ENCODE assay signal across 25 cellular contexts in the genomic region with DNA sequence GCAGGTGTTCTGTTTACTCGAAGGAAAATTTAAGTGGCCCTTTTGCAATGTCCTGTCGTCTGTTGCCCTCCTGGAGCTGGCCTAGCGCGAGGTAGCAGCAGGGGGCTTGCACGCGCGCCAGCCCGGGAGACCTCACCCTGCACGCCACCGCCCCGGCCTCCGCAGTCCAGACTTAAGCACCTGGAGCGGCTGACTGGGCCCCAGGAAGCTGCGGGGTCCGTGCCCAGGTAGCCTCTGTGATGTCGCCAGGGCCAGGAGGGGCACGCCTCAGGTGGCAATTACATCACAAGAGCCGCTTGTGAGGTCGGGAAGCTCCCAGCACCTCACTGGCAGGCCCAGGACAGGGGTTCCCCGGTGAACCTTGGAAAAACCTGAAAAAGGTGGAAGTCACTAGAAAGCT. TPM values are rescaled to one million over a fixed set of nuclear protein-coding genes. Genes with fewer than 3 reads are reported as not detected.
DNase-seq lines count a peak whose midpoint lies in the region; ATAC-seq, FAIRE-seq and TF ChIP-seq lines count a peak whose summit lies in the region.
"Had no signal": no experiment of that assay in that cellular context is flagged by ENCODE, and none has a peak within 500 bp of the region (broad histone marks: within the 10 kb centered on the region; RNA-seq: fewer than 3 reads in every experiment).

A gene with protein sequence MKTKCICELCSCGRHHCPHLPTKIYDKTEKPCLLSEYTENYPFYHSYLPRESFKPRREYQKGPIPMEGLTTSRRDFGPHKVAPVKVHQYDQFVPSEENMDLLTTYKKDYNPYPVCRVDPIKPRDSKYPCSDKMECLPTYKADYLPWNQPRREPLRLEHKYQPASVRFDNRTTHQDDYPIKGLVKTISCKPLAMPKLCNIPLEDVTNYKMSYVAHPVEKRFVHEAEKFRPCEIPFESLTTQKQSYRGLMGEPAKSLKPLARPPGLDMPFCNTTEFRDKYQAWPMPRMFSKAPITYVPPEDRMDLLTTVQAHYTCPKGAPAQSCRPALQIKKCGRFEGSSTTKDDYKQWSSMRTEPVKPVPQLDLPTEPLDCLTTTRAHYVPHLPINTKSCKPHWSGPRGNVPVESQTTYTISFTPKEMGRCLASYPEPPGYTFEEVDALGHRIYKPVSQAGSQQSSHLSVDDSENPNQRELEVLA (minus strand): TSS at position 195 of the 400 bp plus-strand sequence. CDS start 301 bp downstream, outside the sequence.

- no peak within 1 kb of the TSS for H2AK5ac ChIP-seq in H1 (ENCODE audit: low read depth, low read length)

- POLR2A ChIA-PET in H1 (lab: Charles Lee; ENCODE audit: partially characterized antibody): no interaction called here

- H2BK12ac ChIP-seq in H1 (ENCODE audit: low read depth, low read length): no peak within 1 kb of the TSS

- no peak for TF ChIP-seq EP300 in H1 (IDR thresholded peaks at IDR 0.05; ENCODE audit: borderline replicate concordance in 1 of 2, low read depth in 2 of 2, low read length in 2 of 2)

- peak; percentile 38 for ATAC-seq in GM23338
- ATAC-seq in HG03135 (IDR thresholded peaks at IDR 0.05; ENCODE audit: unreplicated experiment): no peak
- ATAC-seq: A549 had no signal

- H3K9me2 ChIP-seq in GM23338 (ENCODE audit: insufficient read depth): 0 out of 2 replicates have a peak, but pooled peaks cover 4% of the 10 kb centered on the region

- no peak within 1 kb of the TSS for H3K23ac ChIP-seq in H1 (ENCODE audit: insufficient read length)

- H3K4me1 ChIP-seq in GM23338 (ENCODE audit: insufficient read depth) (no peaks in the 10 kb centered on the region), H1 (replicated peaks in 1 of 4; ENCODE audit: control insufficient read depth in 3 of 4, insufficient read depth in 4 of 4, low read length in 3 of 4) (no peaks in the 10 kb centered on the region), testis (peaks cover 12% of the 10 kb centered on the region)
- H3K4me1 ChIP-seq: A549 had no signal

- H3K27me3 ChIP-seq in GM23338 (ENCODE audit: insufficient read depth) (no peaks in the 10 kb centered on the region), H1 (replicated peaks in 1 of 4; ENCODE audit: control insufficient read depth in 3 of 4, extremely low read depth in 1 of 4, insufficient read depth in 3 of 4, low read length in 3 of 4) (peaks cover 0 to 4% (median 0%) of the 10 kb centered on the region in 4 experiments; a peak in 1 of 7 replicates), testis (no peaks in the 10 kb centered on the region)
- H3K27me3 ChIP-seq: BLaER1 treated with 17β-estradiol and CSF1 and Interleukin-3, amounts not matched to agents 10 nM and 100 nM had no signal

- no peak within 1 kb of the TSS for H2BK5ac ChIP-seq in H1 (ENCODE audit: low read depth, low read length)

- no peak within 1 kb of the TSS for H2BK20ac ChIP-seq in H1 (ENCODE audit: low read length)

- no peak within 1 kb of the TSS for H3K4me2 ChIP-seq in GM23338
- no peak within 1 kb of the TSS for H3K4me2 ChIP-seq in H1 (ENCODE audit: insufficient read depth in 1 of 2, low read depth in 2 of 2, low read length in 2 of 2)
- H3K4me2 ChIP-seq: A549; BLaER1 treated with 17β-estradiol and CSF1 and Interleukin-3, amounts not matched to agents 10 nM and 100 nM had no signal

- H3K4ac ChIP-seq in H1 (replicated peaks; ENCODE audit: insufficient read length, low read depth, low read length): no peak within 1 kb of the TSS

- WGBS in H1 (ENCODE audit: extremely low coverage in 1 of 2, insufficient coverage in 1 of 2, insufficient read length in 1 of 2, insufficient replicate concordance in 2 of 2, low coverage in 1 of 2, low lambda C conversion rate in 2 of 2, missing lambda C conversion rate in 1 of 2), 2 experiments: 91% methylated on average over 19 of the region's 20 CpGs; no CpG with 5 or more reads in 1 of the 2 experiments
- WGBS in testis, 2 donors: 82 to 84% methylated on average over 10 to 20 of the region's 20 CpGs

- no peak within 1 kb of the TSS for H3K4me3 Mint-ChIP-seq in GM23338
- H3K4me3 Mint-ChIP-seq: CD4-positive, alpha-beta memory T cell had no signal

- H2AFZ ChIP-seq in GM23338 (no peak within 1 kb of the TSS), H1 (ENCODE audit: low read length) (no peak within 1 kb of the TSS)

- peaks cover 18% of the 10 kb centered on the region for H3K9me3 Mint-ChIP-seq in GM23338
- H3K9me3 Mint-ChIP-seq: CD4-positive, alpha-beta memory T cell had no signal

- TF ChIP-seq POLR2A in H1 (IDR thresholded peaks at IDR 0.05; ENCODE audit: control extremely low read depth in 1 of 2, low read depth in 2 of 2, low read length in 2 of 2) (no peak), testis (IDR thresholded peaks at IDR 0.05) (no peak)

- no peak within 1 kb of the TSS for H2BK120ac ChIP-seq in H1 (replicated peaks; ENCODE audit: low read depth, low read length)

- no peaks in the 10 kb centered on the region for H3K23me2 ChIP-seq in H1 (ENCODE audit: low read depth, low read length)

- CTCF ChIA-PET in H1 (lab: Charles Lee; ENCODE audit: partially characterized antibody): interaction anchor here (0.6 to 1.7 kb wide), 3 partner anchors 16 to 432 kb away, joined by 3 to 5 read pairs (median 3); partner anchors contain the start of gene RRAGA

- H3K27ac ChIP-seq in GM23338 (ENCODE audit: low read depth): no peak within 1 kb of the TSS
- no peak within 1 kb of the TSS for H3K27ac ChIP-seq in H1 (ENCODE audit: low read depth, low read length)
- no peak within 1 kb of the TSS for H3K27ac ChIP-seq in testis
- H3K27ac ChIP-seq: A549; BLaER1 treated with 17β-estradiol and CSF1 and Interleukin-3, amounts not matched to agents 10 nM and 100 nM; HL-60; SK-N-MC had no signal

- H3K4me1 Mint-ChIP-seq in GM23338: no peaks in the 10 kb centered on the region

- peaks cover 0 to 2% of the 10 kb centered on the region in 2 experiments; a peak in 2 of 4 replicates for H3K9me3 ChIP-seq in H1 (ENCODE audit: insufficient read depth in 2 of 2, low read depth in 1 of 2, low read length in 1 of 2)
- no peaks in the 10 kb centered on the region for H3K9me3 ChIP-seq in testis
- H3K9me3 ChIP-seq: A549 had no signal

- no peaks in the 10 kb centered on the region for H3F3A ChIP-seq in GM23338 (replicated peaks; ENCODE audit: low read depth)

- no peak within 1 kb of the TSS for H3K56ac ChIP-seq in H1 (replicated peaks; ENCODE audit: insufficient read length, low read depth, low read length)

- H3K27me3 Mint-ChIP-seq in GM23338 (ENCODE audit: insufficient read depth, low read depth, poor library complexity): peaks cover 7% of the 10 kb centered on the region

- H3K18ac ChIP-seq in H1 (ENCODE audit: extremely low read depth, low read length): no peak within 1 kb of the TSS

- H3K4me3 ChIP-seq in GM23338: no peak within 1 kb of the TSS
- H3K4me3 ChIP-seq in H1 (ENCODE audit: extremely low read depth in 1 of 4, insufficient read depth in 2 of 4, low read depth in 3 of 4, low read length in 4 of 4): no peak within 1 kb of the TSS
- no peak within 1 kb of the TSS for H3K4me3 ChIP-seq in testis
- H3K4me3 ChIP-seq: A549; BLaER1 treated with 17β-estradiol and CSF1 and Interleukin-3, amounts not matched to agents 10 nM and 100 nM; SK-N-MC had no signal

- no peak within 1 kb of the TSS for H3K14ac ChIP-seq in H1 (ENCODE audit: insufficient read length)

- no peaks in the 10 kb centered on the region for H3K79me1 ChIP-seq in H1 (ENCODE audit: low read depth, low read length)

- H3K36me3 ChIP-seq in GM23338 (ENCODE audit: insufficient read depth) (no peaks in the 10 kb centered on the region), H1 (ENCODE audit: control insufficient read depth in 2 of 4, insufficient read depth in 4 of 4, low read length in 3 of 4) (no peaks in the 10 kb centered on the region), testis (ENCODE audit: low read depth, missing control alignments) (no peaks in the 10 kb centered on the region)
- H3K36me3 ChIP-seq: BLaER1 treated with 17β-estradiol and CSF1 and Interleukin-3, amounts not matched to agents 10 nM and 100 nM had no signal

- H3K27ac Mint-ChIP-seq in GM23338: no peak within 1 kb of the TSS
- H3K27ac Mint-ChIP-seq: CD4-positive, alpha-beta memory T cell had no signal

- H4K20me1 ChIP-seq in GM23338 (replicated peaks; ENCODE audit: insufficient read depth) (no peaks in the 10 kb centered on the region), H1 (replicated peaks in 1 of 2; ENCODE audit: control insufficient read depth in 1 of 2, insufficient read depth in 2 of 2, low read length in 2 of 2) (no peaks in the 10 kb centered on the region)
- H4K20me1 ChIP-seq: BLaER1 treated with 17β-estradiol and CSF1 and Interleukin-3, amounts not matched to agents 10 nM and 100 nM had no signal

- H4K5ac ChIP-seq in H1 (ENCODE audit: insufficient read length, low read depth, low read length): no peak within 1 kb of the TSS

- no peak for DNase-seq in GM23338 (ENCODE audit: low spot score)
- peak; percentile 38 for DNase-seq in NCI-H146 treated with DMSO at 0.1 percent for 48 hours (lab: John Stamatoyannopoulos, UW; ENCODE audit: unreplicated experiment)
- DNase-seq in H1 (ENCODE audit: low read depth in 1 of 2, low spot score in 2 of 2): no peak
- DNase-seq in testis: no peak
- no peak for DNase-seq in LoVo (ENCODE audit: low spot score)
- DNase-seq in dedifferentiated amniotic fluid mesenchymal stem cell (ENCODE audit: extremely low spot score): no peak
- DNase-seq: AML-193; CD4-positive, alpha-beta memory T cell; COR-L47; Karpas-422; NCI-H1092 treated with DMSO at 0.1 percent for 48 hours; NCI-H1436; NCI-H1930; NCI-H2107; NCI-H446 treated with DMSO at 0.1 percent for 48 hours; SIG-M5 had no signal

- FAIRE-seq in H1 (lab: Jason Lieb, UNC): no peak
- FAIRE-seq: A549, H54, RCC 7860 had no signal

- H3K36me3 Mint-ChIP-seq in GM23338 (ENCODE audit: low read depth): peaks cover 16% of the 10 kb centered on the region; the same call in 2 of the 3 replicates

- no peak for TF ChIP-seq RAD21 in H1 (IDR thresholded peaks at IDR 0.05 in 1 of 2, conservative IDR thresholded peaks at IDR 0.05 in 1 of 2; ENCODE audit: low read depth in 2 of 2, low read length in 2 of 2)

- peak within 1 kb of the TSS; percentile 25 for H4K91ac ChIP-seq in H1 (replicated peaks; ENCODE audit: insufficient read length, low read length)

- no peak for TF ChIP-seq CTCF in GM23338 (conservative IDR thresholded peaks at IDR 0.05; ENCODE audit: low read depth in 2 of 2)
- TF ChIP-seq CTCF in H1 (IDR thresholded peaks at IDR 0.05; ENCODE audit: control extremely low read depth in 1 of 3, insufficient read depth in 1 of 3, low read depth in 1 of 3, low read length in 3 of 3): no peak
- no peak for TF ChIP-seq CTCF in testis (IDR thresholded peaks at IDR 0.05)

- H2BK15ac ChIP-seq in H1 (ENCODE audit: low read length): no peak within 1 kb of the TSS

- H3K79me2 ChIP-seq in GM23338 (replicated peaks; ENCODE audit: insufficient read depth) (no peaks in the 10 kb centered on the region), H1 (ENCODE audit: control insufficient read depth in 1 of 2, insufficient read depth in 2 of 2, low read length in 2 of 2) (no peaks in the 10 kb centered on the region)

- H4K8ac ChIP-seq in H1 (ENCODE audit: extremely low read depth, insufficient read depth, low read length): peak within 1 kb of the TSS; percentile 39; the same call in 1 of the 2 replicates

- intact Hi-C loops in testis (cut with DNase I; ENCODE audit: low total_unique reads): no loop called here

- H3K9ac ChIP-seq in H1 (replicated peaks in 1 of 4; ENCODE audit: extremely low read depth in 1 of 4, low read depth in 3 of 4, low read length in 3 of 4): no peak within 1 kb of the TSS
- H3K9ac ChIP-seq: BLaER1 treated with 17β-estradiol and CSF1 and Interleukin-3, amounts not matched to agents 10 nM and 100 nM had no signal

RNA-seq across cellular contexts. Expression of the gene that starts here (rescaled TPM):
- total RNA-seq in GM23338 (2014; rRNA removed; shearing (Covaris generic)): not detected in 2 replicates
- polyA plus RNA-seq in GM23338 (2016; fragmentation: Nextera tagmentation; extraction: Ambion mirVana): 0.02 and 0.10 TPM in 2 replicates
- 0.20 TPM in 1 of 2 replicates, not detected in the other for total RNA-seq in H1 (2021; fragmentation: NEBNext Ultra II Directional; extraction: Animal tissue kit (Norgen Biotek cat#: 25700))
- 0.11 TPM in 2 replicates for polyA plus RNA-seq in H1 (2011; rRNA removed)
- 0.10 TPM for polyA plus RNA-seq in H1 (2011; cell fraction: cytosol; rRNA removed)
- polyA plus RNA-seq in H1 (2011; cell fraction: nucleus; rRNA removed): 0.23 TPM
- 0.05 TPM in 1 of 4 replicates, not detected in the others for polyA plus RNA-seq in H1 (2012, experiment 1 of 2)
- 0.08 TPM for polyA plus RNA-seq in H1 (2012, experiment 2 of 2)
- polyA plus RNA-seq in H1 (2013, experiment 1 of 2): under 0.01 TPM
- 0.06 TPM for polyA plus RNA-seq in H1 (2013, experiment 2 of 2)
- polyA minus RNA-seq in H1 (2011; rRNA and poly(A)+ RNA removed): 0.38 and 0.54 TPM in 2 replicates
- 0.66 TPM for polyA minus RNA-seq in H1 (2011; cell fraction: cytosol; rRNA and poly(A)+ RNA removed)
- polyA minus RNA-seq in H1 (2011; cell fraction: nucleus; rRNA and poly(A)+ RNA removed): 1.1 TPM
- total RNA-seq in testis: 10 to 100 TPM; 25.8 to 44.0 TPM
- 103 TPM for polyA plus RNA-seq in testis (ENCODE audit: insufficient read depth, low read depth, low replicate concordance)
- total RNA-seq: Daoy, G401 had no signal
- polyA plus RNA-seq: A549 had no signal

Comparison
In these comparisons a context has a peak if more than half of its experiments do, and no peak if none do; other contexts are left out.
1. RNA of the gene that starts here (total RNA-seq): 25.8 to 44.0 TPM in testis; 0.20 TPM in H1 and not detected in GM23338; every median in the first group is over 10 times any median in the second.
2. RNA of the gene that starts here (polyA plus RNA-seq): 103 TPM in testis (single experiment); under 0.01 to 0.23 TPM in H1 and 0.02 to 0.10 TPM in GM23338; every median in the first group is over 10 times any median in the second.
3. Peak in ATAC-seq in GM23338; RNA of the gene not detected or under 1 TPM.